Comparison of ENCODE assay signal across 8 cellular contexts in genomic region chr3:195989921-195990840, GRCh38.
A peak's percentile ranks its signal among the peaks of the same experiment; 100 is the strongest.
DNase-seq lines count a peak whose midpoint lies in the region; ATAC-seq and TF ChIP-seq lines count a peak whose summit lies in the region.
"Not testable (repeated sequence)": the region's sequence is repeated elsewhere in the genome, so short reads cannot be mapped to it uniquely, and the experiment has no call there.

No MANE protein-coding gene starts in this region.

- not testable (repeated sequence) for H3K4me1 Mint-ChIP-seq in endodermal cell

- peak; percentile 21 for TF ChIP-seq CTCF in endodermal cell (conservative IDR thresholded peaks at IDR 0.05)
- not testable (repeated sequence) for TF ChIP-seq CTCF in lower leg skin (IDR thresholded peaks at IDR 0.05)

- ATAC-seq in GM18867 (IDR thresholded peaks at IDR 0.05; ENCODE audit: unreplicated experiment), result peak; percentile 87
- peak; percentile 86 for ATAC-seq in HG02870 (IDR thresholded peaks at IDR 0.05; ENCODE audit: unreplicated experiment)

- H3K4me1 ChIP-seq in NT2/D1 (ENCODE audit: insufficient read depth, insufficient read length); endodermal cell (ENCODE audit: control insufficient read depth, insufficient read depth, low read length): not testable (repeated sequence)

- not testable (repeated sequence) for H3K27me3 ChIP-seq in NT2/D1 (ENCODE audit: insufficient read depth, insufficient read length); endodermal cell (ENCODE audit: control insufficient read depth, insufficient read depth, low read length, poor library complexity, severe bottlenecking)

- H3K27ac Mint-ChIP-seq in endodermal cell, result not testable (repeated sequence)

- peak overlapping the region; percentile 59 for H3K4me3 Mint-ChIP-seq in endodermal cell

- H3K4me3 ChIP-seq in NT2/D1 (ENCODE audit: insufficient read length, low read depth), result peak overlapping the region; percentile 54
- peak overlapping the region; percentile 80 for H3K4me3 ChIP-seq in endodermal cell (ENCODE audit: low read length)
- peak overlapping the region; percentile 81 for H3K4me3 ChIP-seq in lower leg skin (ENCODE audit: low read depth, poor library complexity, severe bottlenecking)

- H3K9me3 ChIP-seq in NT2/D1 (ENCODE audit: insufficient read depth, low read length); endodermal cell (ENCODE audit: control insufficient read depth, low read length): not testable (repeated sequence)

- intact Hi-C loops in lower leg skin (cut with DNase I; ENCODE audit: low total_unique reads), result not testable (repeated sequence)

- H3K27ac ChIP-seq in endodermal cell (ENCODE audit: low read depth, low read length), result not testable (repeated sequence)

- TF ChIP-seq POLR2A in lower leg skin (IDR thresholded peaks at IDR 0.05), result peak in 1 of 2 donors; percentile 74

- not testable (repeated sequence) for H3K36me3 Mint-ChIP-seq in endodermal cell (ENCODE audit: low read depth)

- DNase-seq in 8988T, result peak; percentile 31
- peak; percentile 85 for DNase-seq in NT2/D1 (ENCODE audit: low read depth, low spot score)
- peak; percentile 98 for DNase-seq in activated T-cell treated with anti-CD3 and anti-CD28 coated beads for 48 hours (ENCODE audit: low read depth)
- peak; percentile 98 for DNase-seq in endodermal cell
- DNase-seq in lower leg skin (ENCODE audit: low spot score in 2 of 2), result peak; percentile 75 to 96
- DNase-seq in stimulated activated CD4-positive, alpha-beta T cell treated with anti-CD3 and anti-CD28 coated beads, Interleukin-15, amount 100 ng/mL, for 1 hour (ENCODE audit: low read depth in 1 of 2, low spot score in 1 of 2), result peak; percentile 88 to 94

- H3K9me3 Mint-ChIP-seq in endodermal cell, result not testable (repeated sequence)

- WGBS in endodermal cell (ENCODE audit: insufficient coverage in 1 of 2, insufficient read length in 1 of 2), 2 experiments, result 4 to 5% methylated on average over 27 to 75 of the region's 107 CpGs
- 1% methylated on average over 52 to 62 of the region's 107 CpGs for WGBS in lower leg skin, 2 donors

- H3K9ac ChIP-seq in NT2/D1 (ENCODE audit: insufficient read length, low read depth) (peak overlapping the region; percentile 84), endodermal cell (ENCODE audit: extremely low read depth, low read length, poor library complexity, severe bottlenecking) (peak overlapping the region; percentile 44)

- H3K36me3 ChIP-seq in NT2/D1 (ENCODE audit: insufficient read depth, insufficient read length, low read length); endodermal cell (ENCODE audit: control insufficient read depth, insufficient read depth, low read length): not testable (repeated sequence)

- not testable (repeated sequence) for H3K27me3 Mint-ChIP-seq in endodermal cell (ENCODE audit: insufficient read depth)

Comparison
In these comparisons a context has a peak if more than half of its experiments do, and no peak if none do; other contexts are left out.
1. DNase-seq: peak in every context shown above with its lines; median percentile 98 in activated T-cell treated with anti-CD3 and anti-CD28 coated beads for 48 hours; 98 in endodermal cell; 91 in stimulated activated CD4-positive, alpha-beta T cell treated with anti-CD3 and anti-CD28 coated beads, Interleukin-15, amount 100 ng/mL, for 1 hour; 86 in lower leg skin; 85 in NT2/D1; 31 in 8988T.